ENCODE assay signal across 8 cellular contexts in the genomic region with DNA sequence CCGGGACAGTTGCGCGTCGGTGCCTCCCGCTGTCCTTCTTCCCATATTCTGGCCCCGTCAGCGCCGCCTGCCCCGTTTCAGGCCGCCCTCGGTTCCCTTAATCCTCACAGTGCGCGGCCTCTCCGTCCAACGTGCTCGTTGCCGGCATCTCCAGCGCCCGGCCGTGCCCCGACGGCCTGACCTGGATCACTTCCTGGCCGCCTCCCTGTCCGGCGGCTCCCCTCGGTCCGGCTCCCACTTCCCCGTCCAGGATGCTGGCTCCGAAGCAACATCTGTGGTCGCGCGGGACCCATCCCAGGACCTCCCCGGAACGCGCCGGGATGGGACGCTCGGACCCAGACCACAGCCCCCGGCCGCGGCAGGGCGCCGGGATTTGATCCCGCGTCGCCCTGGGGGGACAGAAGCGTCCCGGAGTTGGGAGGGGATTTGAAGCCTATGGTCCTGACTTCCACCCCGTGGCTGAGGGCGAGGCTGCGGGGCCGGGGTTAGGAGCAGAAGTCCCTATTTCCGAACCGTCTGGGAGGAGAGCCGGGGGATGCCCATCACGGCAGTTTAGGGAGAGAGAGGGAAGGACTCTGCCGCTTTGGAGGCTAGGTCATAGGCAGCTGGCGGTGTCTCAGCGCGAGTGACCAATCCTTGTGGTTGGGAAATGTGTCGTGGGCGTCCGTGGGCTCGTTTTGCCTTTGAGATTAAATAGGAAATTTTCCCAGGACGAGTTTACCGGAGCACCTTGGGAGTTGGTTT. TPM values are rescaled to one million over a fixed set of nuclear protein-coding genes. Genes with fewer than 3 reads are reported as not detected.
DNase-seq lines count a peak whose midpoint lies in the region; ATAC-seq, FAIRE-seq and TF ChIP-seq lines count a peak whose summit lies in the region.

No MANE protein-coding gene starts in this region.

- H3K27me3 ChIP-seq in WERI-Rb-1 (ENCODE audit: insufficient read depth, low read depth, severe bottlenecking) (no peaks in the 10 kb centered on the region), pancreas (no peaks in the 10 kb centered on the region)

- FAIRE-seq in pancreas (lab: Jason Lieb, UNC) = no peak

- H3K9me3 ChIP-seq in WERI-Rb-1 (ENCODE audit: severe bottlenecking) (no peaks in the 10 kb centered on the region), pancreas (no peaks in the 10 kb centered on the region)

- ATAC-seq in GM18519 (IDR thresholded peaks at IDR 0.05; ENCODE audit: low FRiP score, unreplicated experiment) = peak; percentile 16
- peak; percentile 12 for ATAC-seq in HG03103 (IDR thresholded peaks at IDR 0.05; ENCODE audit: low read depth, unreplicated experiment)
- ATAC-seq in pancreas = peak; percentile 41 to 61 (median 54)

- WGBS in pancreas, 2 donors = 1% methylated on average over 60 to 66 of the region's 66 CpGs

- H3K4me1 ChIP-seq in pancreas = peaks cover 0 to 6% (median 0%) of the 10 kb centered on the region in 3 donors

- peak overlapping the region; percentile 94 for H3K27ac ChIP-seq in WERI-Rb-1
- peak overlapping the region; percentile 92 to 98 (median 94) for H3K27ac ChIP-seq in pancreas

- TF ChIP-seq CTCF in WERI-Rb-1 (IDR thresholded peaks at IDR 0.05; ENCODE audit: low read depth, low read length) (no peak), foreskin fibroblast (IDR thresholded peaks at IDR 0.05; ENCODE audit: low read depth, low read length) (no peak), pancreas (IDR thresholded peaks at IDR 0.05) (no peak)

- intact Hi-C loops in pancreas (cut with DNase I) = no loop called here

- in situ Hi-C loops in KBM-7 (cut with MboI; ENCODE audit: low pct_unique_long_range_greater_than_20kb, low sequenced_read_pairs) = no loop called here

- H3K4me3 ChIP-seq in WERI-Rb-1 (ENCODE audit: low read depth, low read length) (peak overlapping the region; percentile 79), foreskin fibroblast (ENCODE audit: low read depth in 1 of 2, low read length in 2 of 2) (peak overlapping the region; percentile 75 to 83), pancreas (peak overlapping the region; percentile 61 to 95 (median 84))

- H3K36me3 ChIP-seq in WERI-Rb-1 (no peaks in the 10 kb centered on the region; the same call in 1 of the 2 replicates), pancreas (no peaks in the 10 kb centered on the region)

- DNase-seq in AG08395 (ENCODE audit: low spot score) (peak; percentile 27), WERI-Rb-1 (no peak), foreskin fibroblast (peak; percentile 52 to 73), pancreas (peak in 4 of 6 donors; percentile 27 to 83 (median 44)), KBM-7 (no peak), KG1 (lab: John Stamatoyannopoulos, UW) (no peak)

RNA-seq across cellular contexts. Expression of gene KCTD7, which starts 53.8 kb away (rescaled TPM):
- total RNA-seq in pancreas = 1 to 10 TPM; 1.8 to 5.4 (median 2.5) TPM
- polyA plus RNA-seq in pancreas = 1 to 10 TPM; 2.2 to 4.9 TPM

RNA-seq across cellular contexts. Expression of gene RABGEF1, which starts 58.0 kb away (rescaled TPM):
- total RNA-seq in pancreas = 10 to 100 TPM; 12.8 to 17.6 (median 14.8) TPM
- polyA plus RNA-seq in pancreas = 10 to 100 TPM in 1 of 2 donors, 1 to 10 TPM in 1; 7.9 to 11.1 TPM

Comparison
In these comparisons a context has a peak if more than half of its experiments do, and no peak if none do; other contexts are left out.
1. DNase-seq: peak in AG08395 (single experiment), foreskin fibroblast (2 of 2) and pancreas (4 of 6); none in WERI-Rb-1 (single experiment), KBM-7 (single experiment) and KG1 (single experiment).
2. Peak in every context shown above with its lines, with median percentiles within 50 percentile points of each other: ATAC-seq and H3K4me3 ChIP-seq.